In the genomic region with DNA sequence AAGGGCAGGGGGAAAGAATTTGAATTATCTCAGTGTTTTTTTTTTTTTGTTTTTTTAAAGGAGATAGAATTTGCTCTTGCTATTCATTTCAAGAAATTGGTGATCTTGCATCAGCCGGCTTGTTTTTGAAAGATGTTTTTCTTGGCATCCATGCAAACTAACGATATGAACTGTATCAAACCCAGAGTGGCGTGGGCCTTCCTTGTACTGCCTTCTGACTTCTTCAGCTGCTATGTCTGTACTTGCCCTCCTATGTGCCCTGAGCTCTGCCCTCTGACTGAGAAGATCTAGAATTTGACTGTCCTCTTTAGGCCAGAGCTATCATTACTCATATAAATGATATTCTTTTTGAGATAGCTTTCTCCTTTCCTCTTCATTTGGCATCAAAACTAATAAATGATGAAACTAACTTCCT, we compare ENCODE assay signal across 11 cellular contexts.
DNase-seq lines count a peak whose midpoint lies in the region; ATAC-seq and TF ChIP-seq lines count a peak whose summit lies in the region.
"Had no signal": no experiment of that assay in that cellular context is flagged by ENCODE, and none has a peak within 500 bp of the region (broad histone marks: within the 10 kb centered on the region; RNA-seq: fewer than 3 reads in every experiment).

No MANE protein-coding gene starts in this region.

- H3K4me3 Mint-ChIP-seq in progenitor cell of endocrine pancreas (ENCODE audit: low read depth), result no peak overlapping the region
- H3K4me3 Mint-ChIP-seq: activated CD8-positive, alpha-beta T cell treated with anti-CD3 and anti-CD28 coated beads, Interleukin-2, amount 10 ng/mL, durations not matched to agents 7 days and 5 days had no signal

- H3K4me3 ChIP-seq in osteoblast (ENCODE audit: insufficient read depth, low read length), result no peak overlapping the region

- no peak overlapping the region for H2AFZ ChIP-seq in osteoblast (ENCODE audit: low read length)

- H3K27ac Mint-ChIP-seq in progenitor cell of endocrine pancreas, result no peak overlapping the region
- H3K27ac Mint-ChIP-seq: activated CD8-positive, alpha-beta T cell treated with anti-CD3 and anti-CD28 coated beads, Interleukin-2, amount 10 ng/mL, durations not matched to agents 7 days and 5 days had no signal

- peaks cover 19% of the 10 kb centered on the region for H3K4me1 ChIP-seq in osteoblast (ENCODE audit: insufficient read depth, low read length)

- peaks cover 5% of the 10 kb centered on the region for H3K4me1 Mint-ChIP-seq in progenitor cell of endocrine pancreas (ENCODE audit: low read depth)

- H3K36me3 ChIP-seq in osteoblast (ENCODE audit: insufficient read depth, low read length), result no peaks in the 10 kb centered on the region

- no peaks in the 10 kb centered on the region for H3K9me3 ChIP-seq in osteoblast (ENCODE audit: low read depth, low read length)

- no peaks in the 10 kb centered on the region for H3K36me3 Mint-ChIP-seq in progenitor cell of endocrine pancreas (ENCODE audit: insufficient read depth)

- H4K20me1 ChIP-seq in osteoblast (ENCODE audit: insufficient read depth, low read length), result no peaks in the 10 kb centered on the region

- CTCF ChIA-PET in RWPE1 (lab: Yijun Ruan, JAX), result interaction anchor here (0.5 to 0.7 kb wide), 3 partner anchors 567 to 1719 kb away, joined by 3 to 9 read pairs (median 4); no protein-coding TSS in a partner anchor

- ATAC-seq in GM18517 (IDR thresholded peaks at IDR 0.05; ENCODE audit: unreplicated experiment), result no peak
- no peak for ATAC-seq in HG03159 (IDR thresholded peaks at IDR 0.05; ENCODE audit: unreplicated experiment)
- ATAC-seq: activated CD8-positive, alpha-beta T cell treated with anti-CD3 and anti-CD28 coated beads, Interleukin-2, amount 10 ng/mL, durations not matched to agents 7 days and 5 days had no signal

- peaks cover 2% of the 10 kb centered on the region for H3K79me2 ChIP-seq in osteoblast (ENCODE audit: insufficient read depth, low read length)

- peak overlapping the region; percentile 38 for H3K4me2 ChIP-seq in osteoblast (ENCODE audit: insufficient read depth, low read length)
- H3K4me2 ChIP-seq: KMS-11 had no signal

- TF ChIP-seq CTCF in RWPE1 (conservative IDR thresholded peaks at IDR 0.05; ENCODE audit: low read depth) (peak; percentile 37), osteoblast (IDR thresholded peaks at IDR 0.05; ENCODE audit: extremely low read depth, low read depth, low read length) (no peak), progenitor cell of endocrine pancreas (IDR thresholded peaks at IDR 0.05; ENCODE audit: unreplicated experiment) (no peak)

- POLR2A ChIA-PET in RWPE1 (lab: Yijun Ruan, JAX; ENCODE audit: low non-redundant PET), result no interaction called here

- no peaks in the 10 kb centered on the region for H3K9me3 Mint-ChIP-seq in progenitor cell of endocrine pancreas (ENCODE audit: low read depth)

- H3K27me3 Mint-ChIP-seq in progenitor cell of endocrine pancreas, result no peaks in the 10 kb centered on the region

- H3K27ac ChIP-seq in RWPE1 (no peak overlapping the region), osteoblast (ENCODE audit: low read depth, low read length) (peak overlapping the region; percentile 41)
- H3K27ac ChIP-seq: KMS-11 had no signal

- no peaks in the 10 kb centered on the region for H3K27me3 ChIP-seq in osteoblast (ENCODE audit: insufficient read depth, low read length)

- DNase-seq in GM03348 (ENCODE audit: low spot score), result peak; percentile 62
- peak; percentile 40 for DNase-seq in RWPE1 (ENCODE audit: low spot score)
- peak; percentile 90 for DNase-seq in fibroblast of gingiva (ENCODE audit: low read depth)
- DNase-seq in osteoblast (ENCODE audit: insufficient read length, low spot score, missing footprints), result peak; percentile 80
- no peak for DNase-seq in HK-2 (ENCODE audit: unreplicated experiment)
- DNase-seq in progenitor cell of endocrine pancreas (ENCODE audit: low spot score, unreplicated experiment), result no peak
- DNase-seq: activated CD8-positive, alpha-beta T cell treated with anti-CD3 and anti-CD28 coated beads, Interleukin-2, amount 10 ng/mL, durations not matched to agents 7 days and 5 days; stimulated activated CD4-positive, alpha-beta T cell treated with anti-CD3 and anti-CD28 coated beads, Interleukin-12 subunit alpha, Interleukin-12 subunit beta, amount 100 ng/mL, for 4 hours had no signal

Comparison
In these comparisons a context has a peak if more than half of its experiments do, and no peak if none do; other contexts are left out.
1. DNase-seq: peak in GM03348 (single experiment), RWPE1 (single experiment), fibroblast of gingiva (single experiment) and osteoblast (single experiment); none in HK-2 (single experiment) and progenitor cell of endocrine pancreas (single experiment).